27 cellular contexts compared by ENCODE assay signal in the genomic region with DNA sequence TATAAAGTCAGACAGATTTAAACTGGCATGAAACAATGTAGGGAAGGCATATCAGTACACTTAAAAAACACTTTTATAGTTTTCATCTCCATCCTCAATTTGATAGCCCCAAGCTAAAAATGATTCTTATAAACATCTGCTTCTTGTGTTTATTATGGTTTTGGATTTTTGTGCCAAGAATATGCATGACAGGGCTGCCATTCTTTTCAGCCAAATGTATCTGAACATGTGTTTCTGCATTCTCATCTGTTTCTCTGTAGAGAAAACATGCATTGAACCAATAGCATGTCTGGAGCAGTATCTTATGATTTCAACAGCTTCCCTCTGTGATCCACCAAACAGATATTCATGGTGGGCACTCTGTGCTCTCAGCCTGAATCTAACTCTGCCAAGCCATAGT.
"Had no signal": no experiment of that assay in that cellular context is flagged by ENCODE, and none has a peak within 500 bp of the region (broad histone marks: within the 10 kb centered on the region; RNA-seq: fewer than 3 reads in every experiment).

No MANE protein-coding gene starts in this region.

- DNase-seq: activated CD4-positive, alpha-beta T cell treated with anti-CD3 and anti-CD28 coated beads, Interleukin-2, amount 50 U/mL, for 4 hours; activated CD8-positive, alpha-beta memory T cell treated with anti-CD3 and anti-CD28 coated beads for 24 hours; activated CD8-positive, alpha-beta memory T cell treated with anti-CD3 and anti-CD28 coated beads, Interleukin-2, amount 50 U/mL, for 4 hours; activated effector memory CD4-positive, alpha-beta T cell treated with Interleukin-2 at 50 U/mL for 16 hours; activated naive CD4-positive, alpha-beta T cell treated with anti-CD3 and anti-CD28 coated beads for 36 hours; activated naive CD8-positive, alpha-beta T cell treated with anti-CD3 and anti-CD28 coated beads, Interleukin-2, amount 10 ng/mL, durations not matched to agents 7 days and 5 days; activated T-cell treated with anti-CD3 and anti-CD28 coated beads, Interleukin-2, amount 50 U/mL, for 72 hours; amygdala; colonic mucosa; esophagus squamous epithelium; glutamatergic neuron; hippocampal formation; left ventricle myocardium superior; mammary epithelial cell; midbrain; right cardiac atrium; stimulated activated CD4-positive, alpha-beta T cell treated with anti-CD3 and anti-CD28 coated beads, Interleukin-12 subunit alpha, Interleukin-12 subunit beta, amount 100 ng/mL, for 4 hours; stimulated activated CD4-positive, alpha-beta T cell treated with anti-CD3 and anti-CD28 coated beads, Interleukin-4, amount 100 ng/mL, for 4 hours; stimulated activated naive CD8-positive, alpha-beta T cell treated with anti-CD3 and anti-CD28 coated beads, Interleukin-15, Interleukin-2, amounts not matched to agents 100 U/mL and 50 U/mL, for 24 hours; substantia nigra; T-helper 9 cell; thyroid gland; upper lobe of right lung had no signal

- H3K9ac ChIP-seq: parathyroid adenoma had no signal

- H3K27ac ChIP-seq: colonic mucosa, esophagus squamous epithelium, neutrophil, parathyroid adenoma, thyroid gland, upper lobe of right lung had no signal

- H3K9me3 ChIP-seq: colonic mucosa, esophagus squamous epithelium, neutrophil, thyroid gland, upper lobe of right lung had no signal

- H3K79me2 ChIP-seq: parathyroid adenoma had no signal

- H3K4me1 ChIP-seq: colonic mucosa, parathyroid adenoma, upper lobe of right lung had no signal

- H2AFZ ChIP-seq: parathyroid adenoma had no signal

- ATAC-seq: activated T-cell treated with anti-CD3 and anti-CD28 coated beads, Interleukin-2, amount 50 U/mL, for 72 hours; left ventricle myocardium superior; natural killer cell treated with Interleukin-12 subunit alpha and Interleukin-12 subunit beta and Interleukin-15 and Interleukin-18, amount 100 ng/mL, for 72 hours; right cardiac atrium; stimulated activated naive CD8-positive, alpha-beta T cell treated with anti-CD3 and anti-CD28 coated beads, Interleukin-15, Interleukin-2, amounts not matched to agents 100 U/mL and 50 U/mL, for 24 hours; upper lobe of right lung; WTC11 had no signal

- H3K36me3 ChIP-seq: colonic mucosa, esophagus squamous epithelium, neutrophil, thyroid gland, upper lobe of right lung had no signal

- H3K4me3 ChIP-seq: colonic mucosa, esophagus squamous epithelium, thyroid gland, upper lobe of right lung had no signal

- H3K27me3 ChIP-seq: colonic mucosa, thyroid gland, upper lobe of right lung had no signal
